Comparison of ENCODE assay signal across 13 cellular contexts in genomic region chr4:73104695-73105094, GRCh38.
"Had no signal": no experiment of that assay in that cellular context is flagged by ENCODE, and none has a peak within 500 bp of the region (broad histone marks: within the 10 kb centered on the region; RNA-seq: fewer than 3 reads in every experiment).

No MANE protein-coding gene starts in this region.

- H3K9ac ChIP-seq: neural progenitor cell had no signal

- H3K4me1 ChIP-seq: neural progenitor cell, tibial artery, vagina had no signal

- DNase-seq: activated naive CD4-positive, alpha-beta T cell treated with anti-CD3 and anti-CD28 coated beads, Interleukin-2, amount 10 ng/mL, durations not matched to agents 7 days and 5 days; endodermal cell; kidney; ovary; stimulated activated CD4-positive, alpha-beta T cell treated with anti-CD3 and anti-CD28 coated beads, Interleukin-4, amount 100 ng/mL, for 1 hour; stimulated activated CD8-positive, alpha-beta memory T cell treated with anti-CD3 and anti-CD28 coated beads, Interleukin-4, amount 100 ng/mL, for 48 hours; T-helper 2 cell; tibial artery had no signal

- H3K9me3 ChIP-seq: ovary, tibial artery, vagina had no signal

- H3K4me3 ChIP-seq: hepatocyte, neural progenitor cell, ovary, tibial artery, vagina had no signal

- H3K4me1 Mint-ChIP-seq: activated naive CD4-positive, alpha-beta T cell treated with anti-CD3 and anti-CD28 coated beads, Interleukin-2, amount 10 ng/mL, durations not matched to agents 7 days and 5 days had no signal

- H3K9me3 Mint-ChIP-seq: activated naive CD4-positive, alpha-beta T cell treated with anti-CD3 and anti-CD28 coated beads, Interleukin-2, amount 10 ng/mL, durations not matched to agents 7 days and 5 days; activated T-helper 1 cell treated with anti-CD3 and anti-CD28 coated beads, Interleukin-12 subunit alpha, Interleukin-12 subunit beta, Interleukin-2, Interleukin-4 antibody, amounts not matched to agents 30 ng/mL and 10 ng/mL and 1 ng/mL, durations not matched to agents 14 hours and 24 hours and 36 hours; endodermal cell; neural progenitor cell had no signal

- H3K4me2 ChIP-seq: neural progenitor cell had no signal

- H3K4me3 Mint-ChIP-seq: activated naive CD4-positive, alpha-beta T cell treated with anti-CD3 and anti-CD28 coated beads, Interleukin-2, amount 10 ng/mL, durations not matched to agents 7 days and 5 days; activated T-helper 1 cell treated with anti-CD3 and anti-CD28 coated beads, Interleukin-12 subunit alpha, Interleukin-12 subunit beta, Interleukin-2, Interleukin-4 antibody, amounts not matched to agents 30 ng/mL and 10 ng/mL and 1 ng/mL, durations not matched to agents 14 hours and 24 hours and 36 hours; endodermal cell; neural progenitor cell had no signal

- H3K27ac Mint-ChIP-seq: activated naive CD4-positive, alpha-beta T cell treated with anti-CD3 and anti-CD28 coated beads, Interleukin-2, amount 10 ng/mL, durations not matched to agents 7 days and 5 days; neural progenitor cell had no signal

- H3K36me3 ChIP-seq: ovary had no signal

- H3K27me3 Mint-ChIP-seq: activated naive CD4-positive, alpha-beta T cell treated with anti-CD3 and anti-CD28 coated beads, Interleukin-2, amount 10 ng/mL, durations not matched to agents 7 days and 5 days had no signal

- H3K27ac ChIP-seq: brain microvascular endothelial cell, neural progenitor cell, ovary, tibial artery, vagina had no signal

- H3K79me2 ChIP-seq: hepatocyte had no signal

- H2AFZ ChIP-seq: hepatocyte, neural progenitor cell had no signal

- H3K27me3 ChIP-seq: brain microvascular endothelial cell, hepatocyte, neural progenitor cell, ovary, tibial artery, vagina had no signal
